Comparison of ENCODE assay signal across 20 cellular contexts in the genomic region with DNA sequence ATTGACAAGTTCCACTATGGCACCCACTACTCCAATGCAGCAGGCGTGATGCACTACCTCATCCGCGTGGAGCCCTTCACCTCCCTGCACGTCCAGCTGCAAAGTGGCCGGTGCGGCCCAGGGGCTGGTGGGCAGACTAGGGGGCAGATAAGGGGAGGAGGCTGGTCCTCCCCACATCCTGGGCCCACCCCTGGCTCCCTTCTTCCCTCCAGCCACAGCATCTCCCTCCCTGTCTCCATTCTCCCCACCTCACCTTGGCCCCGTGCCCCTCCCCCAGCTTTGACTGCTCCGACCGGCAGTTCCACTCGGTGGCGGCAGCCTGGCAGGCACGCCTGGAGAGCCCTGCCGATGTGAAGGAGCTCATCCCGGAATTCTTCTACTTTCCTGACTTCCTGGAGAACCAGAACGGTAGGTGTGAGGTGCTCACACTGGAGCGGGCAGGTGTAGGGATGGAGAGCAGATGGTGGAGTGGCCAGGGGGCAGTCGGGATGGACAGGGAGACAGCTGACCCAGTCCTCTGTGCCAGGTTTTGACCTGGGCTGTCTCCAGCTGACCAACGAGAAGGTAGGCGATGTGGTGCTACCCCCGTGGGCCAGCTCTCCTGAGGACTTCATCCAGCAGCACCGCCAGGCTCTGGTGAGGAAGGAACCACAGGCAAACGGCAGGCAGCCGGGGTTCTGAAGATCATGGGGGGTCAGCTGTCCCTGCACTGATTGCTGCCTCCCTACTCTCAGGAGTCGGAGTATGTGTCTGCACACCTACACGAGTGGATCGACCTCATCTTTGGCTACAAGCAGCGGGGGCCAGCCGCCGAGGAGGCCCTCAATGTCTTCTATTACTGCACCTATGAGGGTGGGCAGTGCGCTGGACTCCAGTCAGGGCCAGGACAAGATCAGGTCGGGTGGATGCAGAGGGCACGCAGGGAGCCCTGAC. TPM values are rescaled to one million over a fixed set of nuclear protein-coding genes. Genes with fewer than 3 reads are reported as not detected.
A peak's percentile ranks its signal among the peaks of the same experiment; 100 is the strongest.
DNase-seq lines count a peak whose midpoint lies in the region; ATAC-seq and TF ChIP-seq lines count a peak whose summit lies in the region.
"Had no signal": no experiment of that assay in that cellular context is flagged by ENCODE, and none has a peak within 500 bp of the region (broad histone marks: within the 10 kb centered on the region; RNA-seq: fewer than 3 reads in every experiment).

No MANE protein-coding gene starts in this region.

- H3K27me3 Mint-ChIP-seq in natural killer cell (ENCODE audit: low read depth in 2 of 2) = no peaks in the 10 kb centered on the region
- H3K27me3 Mint-ChIP-seq in natural killer cell treated with Interleukin-12 subunit alpha and Interleukin-12 subunit beta and Interleukin-15 and Interleukin-18, amount 100 ng/mL, for 72 hours = no peaks in the 10 kb centered on the region
- H3K27me3 Mint-ChIP-seq in naive thymus-derived CD8-positive, alpha-beta T cell = no peaks in the 10 kb centered on the region

- TF ChIP-seq CTCF in natural killer cell (IDR thresholded peaks at IDR 0.05) (no peak), upper lobe of right lung (IDR thresholded peaks at IDR 0.05) (no peak)

- POLR2A ChIA-PET in naive thymus-derived CD8-positive, alpha-beta T cell (lab: Charles Lee) = interaction anchor here (0.8 to 1.2 kb wide), 4 partner anchors 10 to 18 kb away, joined by 3 to 4 read pairs (median 3); no protein-coding TSS in a partner anchor

- DNase-seq in natural killer cell = peak; percentile 13
- DNase-seq in natural killer cell treated with Interleukin-12 subunit alpha and Interleukin-12 subunit beta and Interleukin-15 and Interleukin-18, amount 100 ng/mL, for 72 hours (ENCODE audit: low spot score) = no peak
- peak; percentile 59 for DNase-seq in cerebellar cortex (ENCODE audit: low spot score)
- peak in 1 of 10 donors; percentile 55 for DNase-seq in naive thymus-derived CD8-positive, alpha-beta T cell
- peak; percentile 71 for DNase-seq in upper lobe of right lung
- DNase-seq in anterior cingulate cortex (lab: John Stamatoyannopoulos, UW) = no peak
- DNase-seq: cerebellar nuclear complex, foreskin melanocyte, HCEC 1CT, hypothalamus, kidney glomerular epithelial cell, midbrain, NCI-H526 treated with DMSO at 0.1 percent for 48 hours, SJCRH30 had no signal

- no peaks in the 10 kb centered on the region for H3K9me3 Mint-ChIP-seq in natural killer cell
- no peaks in the 10 kb centered on the region for H3K9me3 Mint-ChIP-seq in natural killer cell treated with Interleukin-12 subunit alpha and Interleukin-12 subunit beta and Interleukin-15 and Interleukin-18, amount 100 ng/mL, for 72 hours
- H3K9me3 Mint-ChIP-seq in naive thymus-derived CD8-positive, alpha-beta T cell = no peaks in the 10 kb centered on the region
- H3K9me3 Mint-ChIP-seq: T-helper 2 cell treated with Interferon-gamma antibody and Interleukin-4, amounts not matched to agents 5 μg/mL and 100 μg/mL, for 36 hours had no signal

- no peaks in the 10 kb centered on the region for H3K9me3 ChIP-seq in upper lobe of right lung
- H3K9me3 ChIP-seq: right atrium auricular region, SJCRH30 had no signal

- H3K27me3 ChIP-seq in upper lobe of right lung = no peaks in the 10 kb centered on the region
- H3K27me3 ChIP-seq: neutrophil, right atrium auricular region, SJCRH30 had no signal

- H3K4me1 ChIP-seq in upper lobe of right lung = peaks cover 11% of the 10 kb centered on the region
- H3K4me1 ChIP-seq: SJCRH30 had no signal

- no peaks in the 10 kb centered on the region for H3K36me3 Mint-ChIP-seq in natural killer cell
- H3K36me3 Mint-ChIP-seq in natural killer cell treated with Interleukin-12 subunit alpha and Interleukin-12 subunit beta and Interleukin-15 and Interleukin-18, amount 100 ng/mL, for 72 hours = no peaks in the 10 kb centered on the region
- peaks cover 0 to 25% (median 4%) of the 10 kb centered on the region in 3 donors for H3K36me3 Mint-ChIP-seq in naive thymus-derived CD8-positive, alpha-beta T cell

- H3K36me3 ChIP-seq in upper lobe of right lung = peaks cover 62% of the 10 kb centered on the region
- H3K36me3 ChIP-seq: SJCRH30 had no signal

- H3K4me3 Mint-ChIP-seq in natural killer cell = no peak overlapping the region
- no peak overlapping the region for H3K4me3 Mint-ChIP-seq in natural killer cell treated with Interleukin-12 subunit alpha and Interleukin-12 subunit beta and Interleukin-15 and Interleukin-18, amount 100 ng/mL, for 72 hours
- H3K4me3 Mint-ChIP-seq in naive thymus-derived CD8-positive, alpha-beta T cell = peak overlapping the region in 1 of 10 donors; percentile 35
- H3K4me3 Mint-ChIP-seq: T-helper 2 cell treated with Interferon-gamma antibody and Interleukin-4, amounts not matched to agents 5 μg/mL and 100 μg/mL, for 36 hours had no signal

- peaks cover 18 to 21% of the 10 kb centered on the region in 2 donors for H3K4me1 Mint-ChIP-seq in natural killer cell
- H3K4me1 Mint-ChIP-seq in natural killer cell treated with Interleukin-12 subunit alpha and Interleukin-12 subunit beta and Interleukin-15 and Interleukin-18, amount 100 ng/mL, for 72 hours (ENCODE audit: low read depth in 2 of 2) = peaks cover 4 to 13% of the 10 kb centered on the region in 2 donors
- peaks cover 4 to 12% (median 7%) of the 10 kb centered on the region in 4 donors for H3K4me1 Mint-ChIP-seq in naive thymus-derived CD8-positive, alpha-beta T cell

- peak overlapping the region; percentile 23 to 47 for H3K27ac Mint-ChIP-seq in natural killer cell
- peak overlapping the region in 1 of 2 donors; percentile 16 for H3K27ac Mint-ChIP-seq in natural killer cell treated with Interleukin-12 subunit alpha and Interleukin-12 subunit beta and Interleukin-15 and Interleukin-18, amount 100 ng/mL, for 72 hours
- H3K27ac Mint-ChIP-seq in naive thymus-derived CD8-positive, alpha-beta T cell = peak overlapping the region in 7 of 10 donors; percentile 5 to 71 (median 31)
- H3K27ac Mint-ChIP-seq: T-helper 2 cell treated with Interferon-gamma antibody and Interleukin-4, amounts not matched to agents 5 μg/mL and 100 μg/mL, for 36 hours had no signal

- H3K27ac ChIP-seq in upper lobe of right lung = no peak overlapping the region
- H3K27ac ChIP-seq: epithelial cell of prostate, neutrophil, right atrium auricular region, SJCRH30 had no signal

- no peak overlapping the region for H3K4me3 ChIP-seq in upper lobe of right lung
- H3K4me3 ChIP-seq: right atrium auricular region, SJCRH30 had no signal

- ATAC-seq in natural killer cell (no peak), upper lobe of right lung (no peak), GM18868 (IDR thresholded peaks at IDR 0.05; ENCODE audit: unreplicated experiment) (no peak), GM18519 (IDR thresholded peaks at IDR 0.05; ENCODE audit: low FRiP score, unreplicated experiment) (no peak)
- no peak for ATAC-seq in natural killer cell treated with Interleukin-12 subunit alpha and Interleukin-12 subunit beta and Interleukin-15 and Interleukin-18, amount 100 ng/mL, for 72 hours
- no peak for ATAC-seq in naive thymus-derived CD8-positive, alpha-beta T cell

- intact Hi-C loops in natural killer cell (cut with micrococcal nuclease) (no loop called here), upper lobe of right lung (cut with DNase I) (no loop called here)

RNA-seq across cellular contexts. Expression of a gene that starts 26.0 kb away (rescaled TPM):
- 100 to 1,000 TPM; 453 to 536 (median 532) TPM for total RNA-seq in natural killer cell
- 100 to 1,000 TPM; 121 to 255 TPM for total RNA-seq in natural killer cell treated with Interleukin-12 subunit alpha and Interleukin-12 subunit beta and Interleukin-15 and Interleukin-18, amount 100 ng/mL, for 72 hours
- total RNA-seq in naive thymus-derived CD8-positive, alpha-beta T cell = 10 to 100 TPM; 40.7 to 46.0 TPM
- polyA plus RNA-seq in naive thymus-derived CD8-positive, alpha-beta T cell = 1 to 10 TPM in 2 of 3 donors, under 1 TPM in 1; 0.89 to 2.8 (median 1.9) TPM
- 116 TPM for total RNA-seq in upper lobe of right lung

RNA-seq across cellular contexts. Expression of a gene that starts 28.9 kb away (rescaled TPM):
- 100 to 1,000 TPM; 104 to 114 (median 111) TPM for total RNA-seq in natural killer cell
- 10 to 100 TPM; 58.0 to 89.8 TPM for total RNA-seq in natural killer cell treated with Interleukin-12 subunit alpha and Interleukin-12 subunit beta and Interleukin-15 and Interleukin-18, amount 100 ng/mL, for 72 hours
- total RNA-seq in naive thymus-derived CD8-positive, alpha-beta T cell = 10 to 100 TPM; 58.8 to 59.5 TPM
- 100 to 1,000 TPM in 2 of 3 donors, 10 to 100 TPM in 1; 81.9 to 106 (median 106) TPM for polyA plus RNA-seq in naive thymus-derived CD8-positive, alpha-beta T cell
- total RNA-seq in upper lobe of right lung = 42.1 TPM

Comparison
In these comparisons a context has a peak if more than half of its experiments do, and no peak if none do; other contexts are left out.
1. DNase-seq: peak in natural killer cell (single experiment), cerebellar cortex (single experiment) and upper lobe of right lung (single experiment); none in natural killer cell treated with Interleukin-12 subunit alpha and Interleukin-12 subunit beta and Interleukin-15 and Interleukin-18, amount 100 ng/mL, for 72 hours (single experiment) and anterior cingulate cortex (0 of 58).